In genomic region chr14:103207038-103207403, GRCh38 we compare ENCODE assay signal across 9 cellular contexts.
DNase-seq lines count a peak whose midpoint lies in the region; FAIRE-seq and TF ChIP-seq lines count a peak whose summit lies in the region.
"Had no signal": no experiment of that assay in that cellular context is flagged by ENCODE, and none has a peak within 500 bp of the region (broad histone marks: within the 10 kb centered on the region; RNA-seq: fewer than 3 reads in every experiment).

No MANE protein-coding gene starts in this region.

- peak overlapping the region; percentile 85 for H3K4me3 Mint-ChIP-seq in HFFc6
- peak overlapping the region; percentile 75 for H3K4me3 Mint-ChIP-seq in chondrocyte (ENCODE audit: unreplicated experiment)

- H3K27me3 ChIP-seq in small intestine (ENCODE audit: control insufficient read depth in 2 of 2, insufficient read depth in 2 of 2, low read length in 2 of 2): peaks cover 0 to 10% of the 10 kb centered on the region in 2 donors

- WGBS in small intestine, 3 donors: 7 to 29% (median 11%) methylated on average over 20 to 23 of the region's 23 CpGs

- H3K4me1 ChIP-seq in small intestine (ENCODE audit: control insufficient read depth in 2 of 2, insufficient read depth in 1 of 2, low read depth in 1 of 2, low read length in 1 of 2): no peaks in the 10 kb centered on the region

- H3K9me3 Mint-ChIP-seq in HFFc6: peaks cover 17% of the 10 kb centered on the region
- peaks cover 8% of the 10 kb centered on the region for H3K9me3 Mint-ChIP-seq in chondrocyte (ENCODE audit: low read depth)

- H3K27me3 Mint-ChIP-seq in HFFc6 (ENCODE audit: insufficient read depth): peaks cover 8% of the 10 kb centered on the region
- no peaks in the 10 kb centered on the region for H3K27me3 Mint-ChIP-seq in chondrocyte (ENCODE audit: low read depth)

- H3K27ac Mint-ChIP-seq in HFFc6 (peak overlapping the region; percentile 83), chondrocyte (ENCODE audit: unreplicated experiment) (peak overlapping the region; percentile 80)

- H3K4me3 ChIP-seq in small intestine (ENCODE audit: low read depth in 1 of 2, low read length in 2 of 2): peak overlapping the region in 1 of 2 donors; percentile 32

- H3K4me1 Mint-ChIP-seq in HFFc6 (ENCODE audit: low read depth) (peaks cover 31% of the 10 kb centered on the region), chondrocyte (ENCODE audit: low read depth) (peaks cover 29% of the 10 kb centered on the region)

- peak; percentile 14 for DNase-seq in HFFc6
- no peak for DNase-seq in chondrocyte (ENCODE audit: low spot score)
- DNase-seq in islet precursor cell: peak; percentile 74
- peak; percentile 73 for DNase-seq in small intestine
- no peak for DNase-seq in GM20000 (ENCODE audit: low spot score)
- DNase-seq in OCI-M1 (lab: John Stamatoyannopoulos, UW): no peak
- no peak for DNase-seq in activated T-cell treated with anti-CD3 and anti-CD28 coated beads, Interleukin-2, amount 50 U/mL, for 1 hour
- no peak for DNase-seq in NCI-H345 treated with DMSO at 0.1 percent for 48 hours (lab: John Stamatoyannopoulos, UW; ENCODE audit: unreplicated experiment)

- TF ChIP-seq CTCF in HFFc6 (IDR thresholded peaks at IDR 0.05) (no peak), chondrocyte (IDR thresholded peaks at IDR 0.05) (no peak), GM20000 (IDR thresholded peaks at IDR 0.05; ENCODE audit: extremely low read depth, missing control alignments) (no peak)

- no peaks in the 10 kb centered on the region for H3K36me3 ChIP-seq in small intestine (ENCODE audit: control insufficient read depth in 2 of 2, insufficient read depth in 2 of 2, low read length in 2 of 2)

- no peaks in the 10 kb centered on the region for H3K9me3 ChIP-seq in small intestine (ENCODE audit: control insufficient read depth, low read depth)

- H3K36me3 Mint-ChIP-seq in HFFc6 (ENCODE audit: low read depth): no peaks in the 10 kb centered on the region; the same call in 1 of the 2 replicates
- peaks cover under 1% of the 10 kb centered on the region for H3K36me3 Mint-ChIP-seq in chondrocyte (ENCODE audit: low read depth)

- peak overlapping the region in 1 of 2 donors; percentile 85 for H3K27ac ChIP-seq in small intestine (ENCODE audit: low read depth in 1 of 2, low read length in 1 of 2)

- no peak for FAIRE-seq in small intestine (lab: Jason Lieb, UNC)
- FAIRE-seq: endometrium had no signal

Comparison
In these comparisons a context has a peak if more than half of its experiments do, and no peak if none do; other contexts are left out.
1. DNase-seq: peak in HFFc6 (single experiment), islet precursor cell (single experiment) and small intestine (single experiment); none in chondrocyte (single experiment), GM20000 (single experiment), OCI-M1 (single experiment), activated T-cell treated with anti-CD3 and anti-CD28 coated beads, Interleukin-2, amount 50 U/mL, for 1 hour (single experiment) and NCI-H345 treated with DMSO at 0.1 percent for 48 hours (single experiment).